In the genomic region with DNA sequence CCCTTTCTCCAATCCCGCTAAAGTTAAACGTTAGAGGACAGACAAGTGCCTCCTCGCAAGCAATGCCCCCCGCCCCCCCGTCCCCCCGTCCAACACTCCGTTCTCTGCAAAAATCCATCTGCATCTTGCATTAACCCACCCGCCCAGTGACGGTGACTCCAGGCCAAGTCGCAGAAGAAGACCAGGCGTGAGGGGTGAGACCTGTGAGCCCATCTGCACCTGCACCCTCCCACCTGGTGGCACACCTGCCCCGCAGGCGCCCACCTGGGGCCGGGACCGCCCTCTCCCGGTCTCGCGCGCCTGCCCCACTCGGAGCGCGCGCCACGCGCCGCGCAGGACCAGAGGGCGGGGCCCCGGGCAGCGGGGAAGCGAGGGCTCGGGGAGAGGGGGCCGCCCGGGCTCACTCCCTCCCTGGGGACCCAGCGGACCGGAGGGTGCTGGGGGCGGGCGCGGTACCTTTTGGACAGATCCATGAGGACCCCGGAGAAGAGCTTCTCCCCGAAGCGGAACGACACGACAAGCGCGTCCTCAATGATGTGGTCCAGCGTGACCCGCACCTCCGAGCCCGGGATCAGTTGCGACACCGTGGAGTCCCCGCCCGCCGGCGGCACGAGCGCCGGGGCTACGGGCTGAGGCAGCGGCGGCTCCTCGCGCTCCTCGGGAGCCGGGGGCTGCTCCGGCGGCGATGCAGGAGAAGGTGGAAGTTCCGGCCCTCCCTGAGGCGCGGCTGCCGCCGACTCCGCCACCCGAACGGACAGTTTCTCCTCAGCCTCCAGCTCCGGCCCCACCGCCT, we compare ENCODE assay signal across 8 cellular contexts. TPM values are rescaled to one million over a fixed set of nuclear protein-coding genes. Genes with fewer than 3 reads are reported as not detected.
DNase-seq lines count a peak whose midpoint lies in the region; ATAC-seq and TF ChIP-seq lines count a peak whose summit lies in the region.

No MANE protein-coding gene starts in this region.

- peaks cover 9% of the 10 kb centered on the region for H3K4me1 Mint-ChIP-seq in osteocyte (ENCODE audit: unreplicated experiment)

- peak; percentile 28 for ATAC-seq in HG03045 (IDR thresholded peaks at IDR 0.05; ENCODE audit: unreplicated experiment)

- H3K36me3 ChIP-seq in OCI-LY3 (replicated peaks; ENCODE audit: low read depth, low read length) (peaks cover 5% of the 10 kb centered on the region), tibial artery (peaks cover 8 to 38% (median 20%) of the 10 kb centered on the region in 3 donors)

- DNase-seq in SIG-M5 treated with dmso at 0.1 percent for 504 hours (lab: John Stamatoyannopoulos, UW; ENCODE audit: unreplicated experiment), result peak; percentile 32
- DNase-seq in SIG-M5 (lab: John Stamatoyannopoulos, UW), result no peak
- DNase-seq in activated effector memory CD4-positive, alpha-beta T cell treated with anti-CD3 and anti-CD28 coated beads, Interleukin-2, amount 50 U/mL, for 16 hours, result peak; percentile 86
- peak; percentile 67 for DNase-seq in germinal center (ENCODE audit: low spot score)
- peak; percentile 86 for DNase-seq in osteocyte (ENCODE audit: extremely low spot score, unreplicated experiment)
- DNase-seq in tibial artery, result peak; percentile 56 to 81

- H3K9ac ChIP-seq in OCI-LY3 (ENCODE audit: low read length), result peak overlapping the region; percentile 87

- peak overlapping the region; percentile 57; the same call in 1 of the 2 replicates for H2AFZ ChIP-seq in OCI-LY3 (ENCODE audit: low read depth, low read length)

- peak overlapping the region; percentile 65 for H3K27ac ChIP-seq in OCI-LY3 (ENCODE audit: low read length)
- H3K27ac ChIP-seq in tibial artery, result peak overlapping the region; percentile 98 to 99

- H3K9me3 Mint-ChIP-seq in osteocyte (ENCODE audit: unreplicated experiment), result no peaks in the 10 kb centered on the region

- H3K27me3 Mint-ChIP-seq in osteocyte (ENCODE audit: unreplicated experiment), result peaks cover 9% of the 10 kb centered on the region

- H3K4me3 ChIP-seq in OCI-LY3 (ENCODE audit: low read length) (peak overlapping the region; percentile 89), tibial artery (peak overlapping the region; percentile 77 to 99)

- H3K4me3 Mint-ChIP-seq in osteocyte (ENCODE audit: unreplicated experiment), result peak overlapping the region; percentile 78

- TF ChIP-seq CTCF in OCI-LY3 (IDR thresholded peaks at IDR 0.05; ENCODE audit: low read depth, low read length) (no peak), osteocyte (IDR thresholded peaks at IDR 0.05) (no peak), tibial artery (IDR thresholded peaks at IDR 0.05) (no peak)

- intact Hi-C loops in tibial artery (cut with DNase I; ENCODE audit: low total_unique reads), result loop anchor here (5.0 to 10.0 kb wide), 2 partner anchors 49 to 104 kb away; no protein-coding TSS in a partner anchor

- H3K9me3 ChIP-seq in OCI-LY3 (ENCODE audit: insufficient read depth, low read length) (no peaks in the 10 kb centered on the region), tibial artery (no peaks in the 10 kb centered on the region)

- H3K36me3 Mint-ChIP-seq in osteocyte (ENCODE audit: unreplicated experiment), result peaks cover 7% of the 10 kb centered on the region

- H4K20me1 ChIP-seq in OCI-LY3 (ENCODE audit: insufficient read depth, low read length), result peaks cover 7% of the 10 kb centered on the region; the same call in 1 of the 2 replicates

- peak overlapping the region; percentile 78 for H3K4me2 ChIP-seq in OCI-LY3 (ENCODE audit: low read length)

- H3K79me2 ChIP-seq in OCI-LY3 (ENCODE audit: low read length), result peaks cover 15% of the 10 kb centered on the region

- H3K27me3 ChIP-seq in OCI-LY3 (ENCODE audit: low read depth, low read length) (0 out of 2 replicates have a peak, but pooled peaks cover 4% of the 10 kb centered on the region), tibial artery (no peaks in the 10 kb centered on the region)

- peak overlapping the region; percentile 65 for H3K27ac Mint-ChIP-seq in osteocyte (ENCODE audit: unreplicated experiment)

- H3K4me1 ChIP-seq in OCI-LY3 (ENCODE audit: low read length), result peaks cover 13% of the 10 kb centered on the region
- H3K4me1 ChIP-seq in tibial artery, result peaks cover 0 to 27% (median 9%) of the 10 kb centered on the region in 4 donors

RNA-seq across cellular contexts. Expression of a gene that starts 0.7 kb away (rescaled TPM):
- 21.9 and 22.3 TPM in 2 replicates for total RNA-seq in osteocyte
